In the genomic region with DNA sequence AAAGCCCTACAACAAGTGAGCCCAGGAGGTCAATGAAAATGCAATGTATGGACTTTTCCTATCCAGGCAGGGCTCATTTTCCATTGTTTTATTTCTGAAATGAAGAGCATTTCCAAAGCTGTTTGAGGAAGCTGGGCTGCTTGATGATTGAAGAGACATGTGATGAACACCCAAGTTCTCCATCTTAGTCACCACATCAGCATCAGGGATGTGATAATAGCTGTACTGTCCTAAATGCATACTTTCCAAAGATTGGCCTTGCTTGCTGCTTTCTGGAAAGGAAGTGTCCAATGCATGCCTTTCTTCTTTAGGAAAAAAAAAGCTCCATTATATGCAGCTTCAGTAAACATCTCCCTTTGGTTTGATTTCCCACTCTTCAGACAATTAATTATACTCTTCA, we compare ENCODE assay signal across 1 cellular context.
TF ChIP-seq lines count a peak whose summit lies in the region.

No MANE protein-coding gene starts in this region.

TF ChIP-seq in IMR-90, 13 proteins besides CTCF, POLR2A, EP300 and RAD21 (continued from another document):
- peak; percentile 21; the same call in 1 of the 2 replicates for TF ChIP-seq USF2 (IDR thresholded peaks at IDR 0.05; ENCODE audit: low read depth, low read length)
